10 cellular contexts compared by ENCODE assay signal in genomic region chr20:57680934-57681914, GRCh38. TPM values are rescaled to one million over a fixed set of nuclear protein-coding genes. Genes with fewer than 3 reads are reported as not detected.
A peak's percentile ranks its signal among the peaks of the same experiment; 100 is the strongest.
DNase-seq lines count a peak whose midpoint lies in the region; ATAC-seq and TF ChIP-seq lines count a peak whose summit lies in the region.
"Had no signal": no experiment of that assay in that cellular context is flagged by ENCODE, and none has a peak within 500 bp of the region (broad histone marks: within the 10 kb centered on the region; RNA-seq: fewer than 3 reads in every experiment).

No MANE protein-coding gene starts in this region.

- H3K9ac ChIP-seq in SU-DHL-6 (ENCODE audit: low read length): peak overlapping the region; percentile 51

- H2AFZ ChIP-seq in SU-DHL-6 (ENCODE audit: low read depth, low read length, severe bottlenecking): no peak overlapping the region

- no peak overlapping the region for H3K4me3 ChIP-seq in CD4-positive, alpha-beta memory T cell (ENCODE audit: low read length in 2 of 2)
- peak overlapping the region; percentile 2 for H3K4me3 ChIP-seq in SU-DHL-6 (ENCODE audit: insufficient read depth, low read length, poor library complexity, severe bottlenecking)
- H3K4me3 ChIP-seq: lower lobe of right lung had no signal

- no peaks in the 10 kb centered on the region for H3K9me2 ChIP-seq in SU-DHL-6 (replicated peaks; ENCODE audit: insufficient read depth, low read length)

- peaks cover 4 to 5% of the 10 kb centered on the region in 2 donors for H3K27me3 Mint-ChIP-seq in CD4-positive, alpha-beta memory T cell

- H3K4me3 Mint-ChIP-seq in CD4-positive, alpha-beta memory T cell: no peak overlapping the region

- ATAC-seq in GM21529 (IDR thresholded peaks at IDR 0.05; ENCODE audit: unreplicated experiment) (peak; percentile 26), left cardiac atrium (no peak)

- no peak overlapping the region for H3K27ac ChIP-seq in CD4-positive, alpha-beta memory T cell (ENCODE audit: low read depth, low read length)
- H3K27ac ChIP-seq in SU-DHL-6 (ENCODE audit: low read depth, low read length): peak overlapping the region; percentile 96
- H3K27ac ChIP-seq: lower lobe of right lung, WERI-Rb-1 had no signal

- TF ChIP-seq CTCF in SU-DHL-6 (IDR thresholded peaks at IDR 0.05; ENCODE audit: insufficient read depth, low read length, poor library complexity, severe bottlenecking): no peak

- H3K4me1 Mint-ChIP-seq in CD4-positive, alpha-beta memory T cell: peaks cover 7 to 18% (median 15%) of the 10 kb centered on the region in 4 donors

- no peaks in the 10 kb centered on the region for H3K27me3 ChIP-seq in CD4-positive, alpha-beta memory T cell (ENCODE audit: insufficient read depth, low read length)
- H3K27me3 ChIP-seq in SU-DHL-6 (ENCODE audit: low read length): no peaks in the 10 kb centered on the region

- peaks cover 61% of the 10 kb centered on the region for H3F3A ChIP-seq in SU-DHL-6 (ENCODE audit: insufficient read depth)

- H3K36me3 Mint-ChIP-seq in CD4-positive, alpha-beta memory T cell: no peaks in the 10 kb centered on the region

- no peaks in the 10 kb centered on the region for H3K4me1 ChIP-seq in CD4-positive, alpha-beta memory T cell (ENCODE audit: insufficient read depth, low read length)

- no peaks in the 10 kb centered on the region for H4K20me1 ChIP-seq in SU-DHL-6 (ENCODE audit: low read depth, low read length)

- H3K79me2 ChIP-seq in SU-DHL-6 (ENCODE audit: insufficient read depth, low read length): no peaks in the 10 kb centered on the region

- POLR2A ChIA-PET in CD4-positive, alpha-beta memory T cell (lab: Charles Lee; ENCODE audit: partially characterized antibody): interaction anchor here (0.5 to 1.2 kb wide), 2 partner anchors 61 to 586 kb away, joined by 3 read pairs; partner anchors contain the start of gene ZBP1

- no peaks in the 10 kb centered on the region for H3K9me3 ChIP-seq in CD4-positive, alpha-beta memory T cell (ENCODE audit: control insufficient read depth in 1 of 2, low read length in 2 of 2)
- H3K9me3 ChIP-seq in SU-DHL-6 (ENCODE audit: insufficient read depth, low read length): no peaks in the 10 kb centered on the region
- H3K9me3 ChIP-seq: lower lobe of right lung had no signal

- CTCF ChIA-PET in CD4-positive, alpha-beta memory T cell (lab: Charles Lee; ENCODE audit: partially characterized antibody): interaction anchor here (0.6 to 2.5 kb wide), 10 partner anchors 10 to 85 kb away, joined by 3 to 10 read pairs (median 4); partner anchors contain the start of gene ZBP1

- H3K9me3 Mint-ChIP-seq in CD4-positive, alpha-beta memory T cell: no peaks in the 10 kb centered on the region

- peak overlapping the region in 3 of 7 donors; percentile 54 to 78 (median 74) for H3K27ac Mint-ChIP-seq in CD4-positive, alpha-beta memory T cell

- DNase-seq in CD4-positive, alpha-beta memory T cell: peak in 4 of 5 donors; percentile 24 to 36 (median 26)
- DNase-seq in germinal center (ENCODE audit: low spot score) (peak; percentile 77), nucleus accumbens (lab: John Stamatoyannopoulos, UW) (no peak), RKO (ENCODE audit: low spot score) (no peak), AML-193 (lab: John Stamatoyannopoulos, UW) (no peak), left cardiac atrium (no peak)
- DNase-seq: lower lobe of right lung, WERI-Rb-1 had no signal

- intact Hi-C loops in CD4-positive, alpha-beta memory T cell (cut with micrococcal nuclease): loop anchor here (1.0 kb wide), 2 partner anchors 59 to 84 kb away; no protein-coding TSS in a partner anchor
- intact Hi-C loops in left cardiac atrium (cut with DNase I): no loop called here

- no peaks in the 10 kb centered on the region for H3K36me3 ChIP-seq in CD4-positive, alpha-beta memory T cell (ENCODE audit: insufficient read depth, low read length)
- no peaks in the 10 kb centered on the region for H3K36me3 ChIP-seq in SU-DHL-6 (ENCODE audit: low read length)
- H3K36me3 ChIP-seq: lower lobe of right lung, WERI-Rb-1 had no signal

- H3K4me2 ChIP-seq in SU-DHL-6 (ENCODE audit: low read depth, low read length, poor library complexity, severe bottlenecking): peak overlapping the region; percentile 57

RNA-seq across cellular contexts. Expression of gene PMEPA1, which starts 28.6 kb away (rescaled TPM):
- 1 to 10 TPM; 8.1 to 8.9 TPM for total RNA-seq in CD4-positive, alpha-beta memory T cell
- 1 to 10 TPM; 1.2 to 2.9 TPM for polyA plus RNA-seq in CD4-positive, alpha-beta memory T cell
- 10 to 100 TPM; 28.3 to 60.3 TPM for total RNA-seq in left cardiac atrium

Comparison
In these comparisons a context has a peak if more than half of its experiments do, and no peak if none do; other contexts are left out.
1. DNase-seq: peak in CD4-positive, alpha-beta memory T cell (4 of 5) and germinal center (single experiment); none in nucleus accumbens (0 of 56), RKO (single experiment), AML-193 (0 of 2) and left cardiac atrium (single experiment).